ENCODE assay signal across 2 cellular contexts in genomic region chr2:41741951-41742563, GRCh38.
TF ChIP-seq lines count a peak whose summit lies in the region.

No MANE protein-coding gene starts in this region.

TF ChIP-seq in liver, 16 proteins besides CTCF, POLR2A, EP300 and RAD21 (continued from another document):
- TF ChIP-seq ATF3 (IDR thresholded peaks at IDR 0.05): no peak
- TF ChIP-seq, protein P1, sequence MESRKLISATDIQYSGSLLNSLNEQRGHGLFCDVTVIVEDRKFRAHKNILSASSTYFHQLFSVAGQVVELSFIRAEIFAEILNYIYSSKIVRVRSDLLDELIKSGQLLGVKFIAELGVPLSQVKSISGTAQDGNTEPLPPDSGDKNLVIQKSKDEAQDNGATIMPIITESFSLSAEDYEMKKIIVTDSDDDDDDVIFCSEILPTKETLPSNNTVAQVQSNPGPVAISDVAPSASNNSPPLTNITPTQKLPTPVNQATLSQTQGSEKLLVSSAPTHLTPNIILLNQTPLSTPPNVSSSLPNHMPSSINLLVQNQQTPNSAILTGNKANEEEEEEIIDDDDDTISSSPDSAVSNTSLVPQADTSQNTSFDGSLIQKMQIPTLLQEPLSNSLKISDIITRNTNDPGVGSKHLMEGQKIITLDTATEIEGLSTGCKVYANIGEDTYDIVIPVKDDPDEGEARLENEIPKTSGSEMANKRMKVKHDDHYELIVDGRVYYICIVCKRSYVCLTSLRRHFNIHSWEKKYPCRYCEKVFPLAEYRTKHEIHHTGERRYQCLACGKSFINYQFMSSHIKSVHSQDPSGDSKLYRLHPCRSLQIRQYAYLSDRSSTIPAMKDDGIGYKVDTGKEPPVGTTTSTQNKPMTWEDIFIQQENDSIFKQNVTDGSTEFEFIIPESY (IDR thresholded peaks at IDR 0.05): no peak
- TF ChIP-seq RXRA (IDR thresholded peaks at IDR 0.05): peak in 1 of 2 donors; percentile 39
- TF ChIP-seq YY1 (IDR thresholded peaks at IDR 0.05): peak; percentile 13
- TF ChIP-seq FOXA1 (IDR thresholded peaks at IDR 0.05): no peak
- TF ChIP-seq TAF1 (conservative IDR thresholded peaks at IDR 0.05): no peak

TF ChIP-seq in HepG2, 621 proteins besides CTCF, POLR2A, EP300 and RAD21 (continued from another document):
- TF ChIP-seq ZNF318 (CRISPR knock-in tag; IDR thresholded peaks at IDR 0.05) (no peak), ZSCAN20 (CRISPR knock-in tag; IDR thresholded peaks at IDR 0.05; ENCODE audit: borderline replicate concordance) (no peak)
